ENCODE assay signal across 1 cellular context in genomic region chr2:152042636-152043615, GRCh38.
TF ChIP-seq lines count a peak whose summit lies in the region.

No MANE protein-coding gene starts in this region.

TF ChIP-seq in GM23338, 12 proteins besides CTCF, POLR2A, EP300 and RAD21 (continued from another document):
- TF ChIP-seq REST (IDR thresholded peaks at IDR 0.05; ENCODE audit: unreplicated experiment): no peak
- TF ChIP-seq JUNB (IDR thresholded peaks at IDR 0.05; ENCODE audit: unreplicated experiment): no peak
- TF ChIP-seq CREB1 (CRISPR knock-in tag; IDR thresholded peaks at IDR 0.05; ENCODE audit: low read depth): no peak
- TF ChIP-seq ZNF462 (CRISPR knock-in tag; IDR thresholded peaks at IDR 0.05): no peak
- no peak for TF ChIP-seq EZH2 (IDR thresholded peaks at IDR 0.05; ENCODE audit: low read depth, unreplicated experiment)
- no peak for TF ChIP-seq ZNF114 (CRISPR knock-in tag; IDR thresholded peaks at IDR 0.05)
- no peak for TF ChIP-seq EZH2phosphoT487 (IDR thresholded peaks at IDR 0.05; ENCODE audit: unreplicated experiment)
- TF ChIP-seq ETS1 (IDR thresholded peaks at IDR 0.05): no peak
- no peak for TF ChIP-seq NANOG (IDR thresholded peaks at IDR 0.05; ENCODE audit: borderline replicate concordance)
- no peak for TF ChIP-seq POLR2AphosphoS5 (IDR thresholded peaks at IDR 0.05; ENCODE audit: low read depth)
